23 cellular contexts compared by ENCODE assay signal in the genomic region with DNA sequence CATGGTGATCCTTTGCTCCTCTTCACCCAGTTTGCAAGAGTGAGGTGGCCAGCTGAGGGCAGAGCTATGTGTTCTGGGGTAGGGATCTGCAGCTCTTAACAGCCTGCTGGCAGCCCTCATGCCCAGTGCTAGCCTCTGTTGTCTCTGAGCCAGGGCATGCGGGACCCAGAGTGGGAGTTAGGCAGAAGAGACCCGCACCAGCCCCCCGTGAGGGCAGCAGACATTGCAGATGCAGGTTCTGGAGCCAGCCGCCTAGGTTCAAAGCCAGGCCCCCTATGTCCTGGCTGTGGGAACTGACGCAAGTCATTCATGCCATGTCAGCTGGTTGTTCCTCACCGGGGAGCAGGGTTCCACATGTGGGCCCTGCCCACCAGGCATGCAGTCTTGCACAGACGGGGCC.
"Had no signal": no experiment of that assay in that cellular context is flagged by ENCODE, and none has a peak within 500 bp of the region (broad histone marks: within the 10 kb centered on the region; RNA-seq: fewer than 3 reads in every experiment).

No MANE protein-coding gene starts in this region.

- H3K27me3 ChIP-seq: colonic mucosa, esophagus squamous epithelium, gastrocnemius medialis, heart right ventricle, left lung had no signal

- H3K27ac ChIP-seq: colonic mucosa, epithelial cell of prostate, esophagus squamous epithelium, heart right ventricle, left lung, lower lobe of right lung had no signal

- H3K36me3 ChIP-seq: colonic mucosa, esophagus squamous epithelium, gastrocnemius medialis, heart right ventricle, left lung, lower lobe of right lung had no signal

- ATAC-seq: effector memory CD8-positive, alpha-beta T cell; esophagus mucosa; gastrocnemius medialis; heart right ventricle; left cardiac atrium; left lung; left ventricle myocardium superior; lower lobe of right lung; mucosa of descending colon had no signal

- H3K4me3 ChIP-seq: colonic mucosa, esophagus squamous epithelium, gastrocnemius medialis, heart right ventricle, left lung, lower lobe of right lung, mucosa of descending colon had no signal

- H3K9me3 ChIP-seq: colonic mucosa, esophagus squamous epithelium, gastrocnemius medialis, heart right ventricle, left lung, lower lobe of right lung, mucosa of descending colon had no signal

- H3K4me1 ChIP-seq: colonic mucosa, left lung had no signal

- DNase-seq: colonic mucosa; cortex of kidney; effector CD8-positive, alpha-beta T cell; effector memory CD8-positive, alpha-beta T cell; endodermal cell; erythroblast; esophagus squamous epithelium; foreskin fibroblast; foreskin melanocyte; gastrocnemius medialis; glutamatergic neuron; head of caudate nucleus; heart right ventricle; hippocampal formation; left cardiac atrium; left ventricle myocardium superior; lower lobe of right lung; mesenchymal stem cell; mucosa of descending colon; naive B cell had no signal
